8 cellular contexts compared by ENCODE assay signal in genomic region chr12:103964805-103965204, GRCh38. TPM values are rescaled to one million over a fixed set of nuclear protein-coding genes. Genes with fewer than 3 reads are reported as not detected.
DNase-seq lines count a peak whose midpoint lies in the region; ATAC-seq and TF ChIP-seq lines count a peak whose summit lies in the region.

No MANE protein-coding gene starts in this region.

- no peaks in the 10 kb centered on the region for H3K27me3 ChIP-seq in CD8-positive, alpha-beta memory T cell (ENCODE audit: insufficient read depth, low read length, poor library complexity, severe bottlenecking)
- H3K27me3 ChIP-seq in Panc1 (ENCODE audit: control insufficient read depth, insufficient read depth, low read length), result no peaks in the 10 kb centered on the region

- H3K27ac ChIP-seq in CD8-positive, alpha-beta memory T cell (ENCODE audit: low read depth, low read length), result peak overlapping the region; percentile 90
- H3K27ac ChIP-seq in Panc1 (ENCODE audit: low read length) (peak overlapping the region; percentile 99), RWPE1 (no peak overlapping the region)

- H3K36me3 ChIP-seq in CD8-positive, alpha-beta memory T cell (ENCODE audit: insufficient read depth, low read length), result no peaks in the 10 kb centered on the region
- peaks cover 7% of the 10 kb centered on the region for H3K36me3 ChIP-seq in Panc1 (ENCODE audit: control insufficient read depth, insufficient read depth, low read length)

- no peaks in the 10 kb centered on the region for H3K27me3 Mint-ChIP-seq in CD8-positive, alpha-beta memory T cell
- H3K27me3 Mint-ChIP-seq in osteocyte (ENCODE audit: unreplicated experiment), result no peaks in the 10 kb centered on the region

- H3K9me3 Mint-ChIP-seq in CD8-positive, alpha-beta memory T cell, result no peaks in the 10 kb centered on the region
- H3K9me3 Mint-ChIP-seq in osteocyte (ENCODE audit: unreplicated experiment), result no peaks in the 10 kb centered on the region

- H3K9me3 ChIP-seq in CD8-positive, alpha-beta memory T cell (ENCODE audit: low read length), result no peaks in the 10 kb centered on the region
- H3K9me3 ChIP-seq in Panc1 (ENCODE audit: control insufficient read depth, insufficient read depth, low read depth, low read length), result no peaks in the 10 kb centered on the region

- peak overlapping the region; percentile 91 to 100 (median 99) for H3K27ac Mint-ChIP-seq in CD8-positive, alpha-beta memory T cell
- peak overlapping the region; percentile 99 for H3K27ac Mint-ChIP-seq in osteocyte (ENCODE audit: unreplicated experiment)

- no TSS peak for BruUV-seq in Panc1 (replicated peaks; lab: Mats Ljungman, UMichigan)

- TF ChIP-seq CTCF in Panc1 (IDR thresholded peaks at IDR 0.05) (no peak), epithelial cell of proximal tubule (conservative IDR thresholded peaks at IDR 0.05; ENCODE audit: low read depth, low read length) (no peak), osteocyte (IDR thresholded peaks at IDR 0.05) (no peak), RWPE1 (conservative IDR thresholded peaks at IDR 0.05; ENCODE audit: low read depth) (no peak)

- CTCF ChIA-PET in CD8-positive, alpha-beta memory T cell (lab: Charles Lee), result interaction anchor here (0.9 to 2.5 kb wide), 7 partner anchors 8 to 144 kb away, joined by 3 to 23 read pairs (median 4); partner anchors contain the start of gene HSP90B1
- CTCF ChIA-PET in Panc1 (lab: Charles Lee) (no interaction called here), RWPE1 (lab: Yijun Ruan, JAX) (no interaction called here)

- no peak for DNase-seq in CD8-positive, alpha-beta memory T cell
- no peak for DNase-seq in Panc1 (ENCODE audit: low read depth, low spot score)
- DNase-seq in epithelial cell of proximal tubule (ENCODE audit: low read depth), result no peak
- no peak for DNase-seq in osteocyte (ENCODE audit: extremely low spot score, unreplicated experiment)
- DNase-seq in RWPE1 (ENCODE audit: low spot score), result no peak
- DNase-seq in NCI-H510A (lab: John Stamatoyannopoulos, UW), result no peak
- DNase-seq in cerebellar nuclear complex (lab: John Stamatoyannopoulos, UW), result no peak
- no peak for DNase-seq in HuH-7 (ENCODE audit: low spot score)

- peaks cover 41% of the 10 kb centered on the region for H3K4me1 ChIP-seq in CD8-positive, alpha-beta memory T cell (ENCODE audit: insufficient read depth, low read length)
- H3K4me1 ChIP-seq in Panc1 (ENCODE audit: control insufficient read depth, insufficient read depth, low read length), result peaks cover 21% of the 10 kb centered on the region

- POLR2A ChIA-PET in CD8-positive, alpha-beta memory T cell (lab: Charles Lee), result interaction anchor here (1.5 to 2.9 kb wide), 5 partner anchors 9 to 144 kb away, joined by 4 to 68 read pairs (median 12); partner anchors contain the start of genes HCFC2 and HSP90B1
- POLR2A ChIA-PET in Panc1 (lab: Charles Lee), result interaction anchor here (1.1 to 1.2 kb wide), 2 partner anchors 8 to 35 kb away, joined by 3 to 5 read pairs; a partner anchor contains a TSS
- POLR2A ChIA-PET in RWPE1 (lab: Yijun Ruan, JAX; ENCODE audit: low non-redundant PET), result interaction anchor here (1.3 kb wide), 1 partner anchor 35 kb away, joined by 3 read pairs; the partner anchor contains the start of gene HSP90B1

- peaks cover 51 to 59% (median 55%) of the 10 kb centered on the region in 3 donors for H3K4me1 Mint-ChIP-seq in CD8-positive, alpha-beta memory T cell
- H3K4me1 Mint-ChIP-seq in osteocyte (ENCODE audit: unreplicated experiment), result peaks cover 41% of the 10 kb centered on the region

- H3K4me3 ChIP-seq in CD8-positive, alpha-beta memory T cell (ENCODE audit: low read length), result peak overlapping the region; percentile 74
- H3K4me3 ChIP-seq in Panc1 (ENCODE audit: low read depth in 2 of 2, low read length in 2 of 2) (peak overlapping the region; percentile 93 to 96), epithelial cell of proximal tubule (ENCODE audit: low read depth, low read length) (peak overlapping the region; percentile 77)

- H3K4me3 Mint-ChIP-seq in CD8-positive, alpha-beta memory T cell, result peak overlapping the region; percentile 93 to 99 (median 96)
- peak overlapping the region; percentile 96 for H3K4me3 Mint-ChIP-seq in osteocyte (ENCODE audit: unreplicated experiment)

- in situ Hi-C loops in Panc1 (cut with HindIII; ENCODE audit: low pct_unique_long_range_greater_than_20kb, low sequenced_read_pairs), result no loop called here

- intact Hi-C loops in Panc1 (cut with micrococcal nuclease; ENCODE audit: unreplicated experiment), result no loop called here

- peaks cover 0 to 25% (median 7%) of the 10 kb centered on the region in 3 donors for H3K36me3 Mint-ChIP-seq in CD8-positive, alpha-beta memory T cell
- H3K36me3 Mint-ChIP-seq in osteocyte (ENCODE audit: unreplicated experiment), result peaks cover 5% of the 10 kb centered on the region

- ATAC-seq in Panc1, result no peak

RNA-seq across cellular contexts. Expression of gene TDG, which starts 0.9 kb away (rescaled TPM):
- 10 to 100 TPM; 51.2 to 52.6 TPM for total RNA-seq in CD8-positive, alpha-beta memory T cell
- 24.1 TPM for polyA plus RNA-seq in CD8-positive, alpha-beta memory T cell
- total RNA-seq in Panc1 (2021; ENCODE audit: unreplicated experiment) (38.2 TPM), epithelial cell of proximal tubule (18.9 and 29.4 TPM in 2 replicates), osteocyte (32.7 and 33.9 TPM in 2 replicates)
- polyA plus RNA-seq in Panc1 (2012; ENCODE audit: insufficient read length), result 19.6 TPM

RNA-seq across cellular contexts. Expression of gene HSP90B1, which starts 34.6 kb away (rescaled TPM):
- total RNA-seq in CD8-positive, alpha-beta memory T cell, result 100 to 1,000 TPM; 461 to 488 TPM
- 348 TPM for polyA plus RNA-seq in CD8-positive, alpha-beta memory T cell
- total RNA-seq in Panc1 (2021; ENCODE audit: unreplicated experiment) (503 TPM), epithelial cell of proximal tubule (472 and 606 TPM in 2 replicates), osteocyte (682 and 686 TPM in 2 replicates)
- 275 TPM for polyA plus RNA-seq in Panc1 (2012; ENCODE audit: insufficient read length)
